12 cellular contexts compared by ENCODE assay signal in the genomic region with DNA sequence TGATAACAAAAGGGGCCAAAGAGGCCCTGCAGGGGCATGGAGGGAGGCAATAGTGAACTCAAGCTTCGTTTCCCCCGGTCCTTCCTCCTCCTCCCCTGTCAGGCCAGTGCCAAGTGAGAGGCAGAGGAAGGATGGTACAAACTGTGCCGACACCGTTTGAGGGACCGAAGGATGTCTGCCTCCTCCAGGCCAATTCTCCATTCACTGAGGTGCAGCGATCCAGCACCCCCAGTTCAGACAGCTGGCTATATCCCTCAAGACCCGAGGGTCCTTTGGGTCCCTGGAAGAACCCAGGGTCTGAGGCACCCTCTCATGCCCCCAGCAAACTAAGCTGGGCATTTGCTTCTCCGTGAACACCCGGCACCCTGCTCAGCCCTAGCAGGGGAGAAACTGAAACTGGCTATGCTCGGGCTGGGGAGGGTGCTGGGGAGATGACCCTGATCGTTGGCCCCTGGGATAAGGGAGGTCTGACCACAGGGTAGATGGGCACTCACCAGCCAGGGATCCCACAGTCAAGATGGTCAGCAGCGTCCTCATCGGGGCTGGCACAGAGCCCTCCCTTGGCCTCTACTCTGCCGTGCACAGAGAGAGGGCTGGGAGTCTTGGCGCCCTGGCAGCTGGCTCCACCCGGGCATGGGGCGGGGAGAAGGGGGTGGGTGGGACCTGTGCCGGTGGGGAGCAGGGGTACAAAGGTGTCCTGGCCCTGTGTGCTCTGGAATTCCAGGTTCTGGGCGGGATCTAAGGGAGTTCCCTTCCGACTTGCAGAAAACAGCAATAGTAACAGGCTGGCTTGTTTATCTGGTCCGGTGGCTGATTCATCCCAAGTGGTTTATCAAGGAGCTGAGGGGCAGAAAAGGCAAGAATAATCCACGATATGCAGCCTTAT. TPM values are rescaled to one million over a fixed set of nuclear protein-coding genes. Genes with fewer than 3 reads are reported as not detected.
DNase-seq lines count a peak whose midpoint lies in the region; ATAC-seq, FAIRE-seq and TF ChIP-seq lines count a peak whose summit lies in the region.
"Had no signal": no experiment of that assay in that cellular context is flagged by ENCODE, and none has a peak within 500 bp of the region (broad histone marks: within the 10 kb centered on the region; RNA-seq: fewer than 3 reads in every experiment).

A gene with protein sequence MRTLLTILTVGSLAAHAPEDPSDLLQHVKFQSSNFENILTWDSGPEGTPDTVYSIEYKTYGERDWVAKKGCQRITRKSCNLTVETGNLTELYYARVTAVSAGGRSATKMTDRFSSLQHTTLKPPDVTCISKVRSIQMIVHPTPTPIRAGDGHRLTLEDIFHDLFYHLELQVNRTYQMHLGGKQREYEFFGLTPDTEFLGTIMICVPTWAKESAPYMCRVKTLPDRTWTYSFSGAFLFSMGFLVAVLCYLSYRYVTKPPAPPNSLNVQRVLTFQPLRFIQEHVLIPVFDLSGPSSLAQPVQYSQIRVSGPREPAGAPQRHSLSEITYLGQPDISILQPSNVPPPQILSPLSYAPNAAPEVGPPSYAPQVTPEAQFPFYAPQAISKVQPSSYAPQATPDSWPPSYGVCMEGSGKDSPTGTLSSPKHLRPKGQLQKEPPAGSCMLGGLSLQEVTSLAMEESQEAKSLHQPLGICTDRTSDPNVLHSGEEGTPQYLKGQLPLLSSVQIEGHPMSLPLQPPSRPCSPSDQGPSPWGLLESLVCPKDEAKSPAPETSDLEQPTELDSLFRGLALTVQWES (minus strand): TSS at position 595 of the 886 bp plus-strand sequence. CDS start 58 bp downstream, at position 537.

- H3K79me2 ChIP-seq in HepG2 (ENCODE audit: insufficient read depth, low read length): no peaks in the 10 kb centered on the region

- CTCF ChIA-PET in HepG2 (lab: Yijun Ruan, JAX; ENCODE audit: low intra/inter-chr PET ratio, low total read pairs): no interaction called here

- no peaks in the 10 kb centered on the region for H3K36me3 ChIP-seq in brain microvascular endothelial cell (replicated peaks)
- peaks cover 0 to 1% of the 10 kb centered on the region in 2 experiments; a peak in 1 of 5 replicates for H3K36me3 ChIP-seq in HepG2 (replicated peaks in 1 of 2; ENCODE audit: control insufficient read depth in 1 of 2, insufficient read depth in 2 of 2, low read length in 2 of 2)

- peak within 1 kb of the TSS; percentile 96 for H3K4me2 ChIP-seq in HepG2 (ENCODE audit: low read depth, low read length)

- peak; percentile 65 for DNase-seq in DMS53 (lab: John Stamatoyannopoulos, UW)
- DNase-seq in DMS53 treated with DMSO at 0.1 percent for 48 hours (lab: John Stamatoyannopoulos, UW; ENCODE audit: unreplicated experiment): no peak
- DNase-seq in brain microvascular endothelial cell: peak; percentile 12
- peak; percentile 48 for DNase-seq in HepG2 (ENCODE audit: low spot score)
- DNase-seq in urothelium cell line (ENCODE audit: low spot score): peak; percentile 73
- DNase-seq in iPS-NIHi7 (ENCODE audit: extremely low spot score): no peak
- DNase-seq: activated CD4-positive, alpha-beta T cell treated with anti-CD3 and anti-CD28 coated beads for 48 hours; stimulated activated naive CD8-positive, alpha-beta T cell treated with anti-CD3 and anti-CD28 coated beads, Interleukin-15, amount 100 ng/mL, for 72 hours had no signal

- TF ChIP-seq RAD21 in HepG2 (CRISPR knock-in tag; IDR thresholded peaks at IDR 0.05): no peak

- H3K9me3 ChIP-seq in HepG2 (ENCODE audit: low read length): no peaks in the 10 kb centered on the region

- H3K4me3 ChIP-seq in brain microvascular endothelial cell (ENCODE audit: low read depth, low read length) (no peak within 1 kb of the TSS), HepG2 (replicated peaks in 1 of 3; ENCODE audit: insufficient read depth in 1 of 3, low read depth in 2 of 3, low read length in 3 of 3) (peak within 1 kb of the TSS; percentile 62 to 82 (median 68))

- H4K20me1 ChIP-seq in HepG2 (ENCODE audit: insufficient read depth, low read length): no peaks in the 10 kb centered on the region

- peak; percentile 48 to 82; a peak in 3 of 4 replicates for TF ChIP-seq POLR2A in HepG2 (IDR thresholded peaks at IDR 0.05; ENCODE audit: insufficient read depth in 1 of 2, low read depth in 2 of 2, low read length in 2 of 2)

- peak; percentile 86 for ATAC-seq in HepG2
- ATAC-seq in HG02678 (IDR thresholded peaks at IDR 0.05; ENCODE audit: unreplicated experiment): no peak
- ATAC-seq in GM21786 (IDR thresholded peaks at IDR 0.05; ENCODE audit: unreplicated experiment): no peak
- ATAC-seq: stimulated activated naive CD8-positive, alpha-beta T cell treated with anti-CD3 and anti-CD28 coated beads, Interleukin-15, amount 100 ng/mL, for 72 hours had no signal

- H3K27ac ChIP-seq in brain microvascular endothelial cell: no peak within 1 kb of the TSS
- H3K27ac ChIP-seq in HepG2 (ENCODE audit: extremely low read length, insufficient read depth, low read length): peak within 1 kb of the TSS; percentile 34

- H3K4me1 ChIP-seq in HepG2 (ENCODE audit: insufficient read depth, low read length): peaks cover 45% of the 10 kb centered on the region

- peak within 1 kb of the TSS; percentile 66 for H2AFZ ChIP-seq in HepG2 (ENCODE audit: low read length)

- FAIRE-seq in HepG2 (lab: Jason Lieb, UNC) (peak; percentile 30), urothelium cell line (lab: Jason Lieb, UNC) (no peak)
- FAIRE-seq: A204.1 had no signal

- TF ChIP-seq EP300 in HepG2 (IDR thresholded peaks at IDR 0.05; ENCODE audit: low read depth in 2 of 2, low read length in 2 of 2): no peak
- TF ChIP-seq EP300 in HepG2 (CRISPR knock-in tag; IDR thresholded peaks at IDR 0.05; ENCODE audit: borderline replicate concordance): no peak

- peak within 1 kb of the TSS; percentile 67 for H3K9ac ChIP-seq in HepG2 (ENCODE audit: insufficient read depth, low read depth, low read length)

- intact Hi-C loops in HepG2 (cut with micrococcal nuclease; ENCODE audit: unreplicated experiment): no loop called here

- TF ChIP-seq CTCF in brain microvascular endothelial cell (IDR thresholded peaks at IDR 0.05; ENCODE audit: low read depth, low read length, missing control alignments): no peak
- no peak for TF ChIP-seq CTCF in HepG2 (CRISPR knock-in tag; IDR thresholded peaks at IDR 0.05)

- 3% methylated on average over 15 of the region's 22 CpGs for WGBS in HepG2 (ENCODE audit: low lambda C conversion rate)

- H3K27me3 ChIP-seq in brain microvascular endothelial cell (replicated peaks): peaks cover 8% of the 10 kb centered on the region
- no peaks in the 10 kb centered on the region; a peak in 1 of 5 replicates for H3K27me3 ChIP-seq in HepG2 (ENCODE audit: control insufficient read depth in 1 of 2, insufficient read depth in 2 of 2, low read length in 2 of 2)

- POLR2A ChIA-PET in HepG2 (lab: Yijun Ruan, JAX): interaction anchor here (0.6 to 3.2 kb wide), 11 partner anchors 7 to 624 kb away, joined by 3 to 24 read pairs (median 4); a partner anchor contains a TSS

- TSS peak; percentile 62 for BruUV-seq in HepG2 (replicated peaks; lab: Mats Ljungman, UMichigan)

- in situ Hi-C loops in brain microvascular endothelial cell (cut with HindIII; ENCODE audit: low pct_ligation_motif_present, low sequenced_read_pairs): no loop called here
- in situ Hi-C loops in HepG2 (cut with HindIII; ENCODE audit: extremely low pct_ligation_motif_present, low pct_unique_long_range_greater_than_20kb): no loop called here

TF ChIP-seq in HepG2, 621 proteins besides CTCF, POLR2A, EP300 and RAD21 (continues in another document):
- TF ChIP-seq ZNF292 (CRISPR knock-in tag; IDR thresholded peaks at IDR 0.05; ENCODE audit: borderline replicate concordance, low read depth) (no peak), JDP2 (CRISPR knock-in tag; IDR thresholded peaks at IDR 0.05; ENCODE audit: borderline replicate concordance) (no peak), HOXA5 (CRISPR knock-in tag; IDR thresholded peaks at IDR 0.05) (0 out of 2 replicates have a peak, but pooled peaks have one; percentile 58), POLR2G (IDR thresholded peaks at IDR 0.05; ENCODE audit: low read depth, low read length) (0 out of 2 replicates have a peak, but pooled peaks have one; percentile 29), RXRA (CRISPR knock-in tag; IDR thresholded peaks at IDR 0.05) (peak; percentile 60; the same call in 1 of the 2 replicates), HMG20A (CRISPR knock-in tag; IDR thresholded peaks at IDR 0.05; ENCODE audit: borderline replicate concordance) (0 out of 2 replicates have a peak, but pooled peaks have one; percentile 8), ONECUT2 (CRISPR knock-in tag; IDR thresholded peaks at IDR 0.05) (no peak), TEAD3 (CRISPR knock-in tag; optimal IDR thresholded peaks at IDR 0.05; ENCODE audit: borderline replicate concordance) (peak; percentile 40), PHF20 (CRISPR knock-in tag; IDR thresholded peaks at IDR 0.05) (no peak), KAT2B (IDR thresholded peaks at IDR 0.05; ENCODE audit: borderline replicate concordance, low read depth, low read length) (no peak)

RNA-seq across cellular contexts. Expression of the gene that starts here (rescaled TPM):
- 2.1 and 4.4 TPM in 2 replicates for total RNA-seq in HepG2 (2016; rRNA removed; fragmentation: Illumina TruSeq; extraction: Trizol)
- total RNA-seq in HepG2 (2016; cell fraction: cytosol; rRNA removed; fragmentation: Illumina TruSeq; extraction: Trizol; ENCODE audit: low read depth): 0.91 and 1.6 TPM in 2 replicates
- 1.5 and 4.4 TPM in 2 replicates for total RNA-seq in HepG2 (2016; cell fraction: insoluble cytoplasmic fraction; rRNA removed; fragmentation: Illumina TruSeq; extraction: Trizol)
- 3.0 and 3.1 TPM in 2 replicates for total RNA-seq in HepG2 (2016; cell fraction: membrane; rRNA removed; fragmentation: Illumina TruSeq; extraction: Trizol)
- 4.5 and 6.1 TPM in 2 replicates for total RNA-seq in HepG2 (2016; cell fraction: nucleus; rRNA removed; fragmentation: Illumina TruSeq; extraction: Trizol)
- 10.2 and 13.3 TPM in 2 replicates for polyA plus RNA-seq in HepG2 (2011; rRNA removed)
- 5.9 and 6.0 TPM in 2 replicates for polyA plus RNA-seq in HepG2 (2011; cell fraction: cytosol; rRNA removed)
- polyA plus RNA-seq in HepG2 (2011; cell fraction: nucleus; rRNA removed): 13.5 and 13.6 TPM in 2 replicates
- 11.8 and 14.1 TPM in 2 replicates for polyA plus RNA-seq in HepG2 (2012)
- 1.7 and 2.0 TPM in 2 replicates for polyA plus RNA-seq in HepG2 (2016; cell fraction: cytosol; fragmentation: Illumina TruSeq; extraction: Trizol; ENCODE audit: low read depth)
- 2.8 and 3.9 TPM in 2 replicates for polyA plus RNA-seq in HepG2 (2016; cell fraction: insoluble cytoplasmic fraction; fragmentation: Illumina TruSeq; extraction: Trizol; ENCODE audit: low read depth)
- 2.4 and 3.0 TPM in 2 replicates for polyA plus RNA-seq in HepG2 (2016; cell fraction: membrane; fragmentation: Illumina TruSeq; extraction: Trizol; ENCODE audit: low read depth)
- polyA plus RNA-seq in HepG2 (2016; cell fraction: nucleus; fragmentation: Illumina TruSeq; extraction: Trizol; ENCODE audit: insufficient read depth, low read depth): 13.6 and 13.9 TPM in 2 replicates
- polyA minus RNA-seq in HepG2 (2011; rRNA and poly(A)+ RNA removed; ENCODE audit: low replicate concordance): 2.7 and 12.2 TPM in 2 replicates
- 4.0 and 5.3 TPM in 2 replicates for polyA minus RNA-seq in HepG2 (2011; cell fraction: cytosol; rRNA and poly(A)+ RNA removed)
- polyA minus RNA-seq in HepG2 (2011; cell fraction: nucleus; rRNA and poly(A)+ RNA removed): 4.2 and 4.5 TPM in 2 replicates
- total RNA-seq: neural crest cell had no signal

Comparison
In these comparisons a context has a peak if more than half of its experiments do, and no peak if none do; other contexts are left out.
1. DNase-seq: peak in DMS53 (single experiment), brain microvascular endothelial cell (single experiment), HepG2 (single experiment) and urothelium cell line (single experiment); none in DMS53 treated with DMSO at 0.1 percent for 48 hours (single experiment) and iPS-NIHi7 (single experiment).